ENCODE assay signal across 1 cellular context in the genomic region with DNA sequence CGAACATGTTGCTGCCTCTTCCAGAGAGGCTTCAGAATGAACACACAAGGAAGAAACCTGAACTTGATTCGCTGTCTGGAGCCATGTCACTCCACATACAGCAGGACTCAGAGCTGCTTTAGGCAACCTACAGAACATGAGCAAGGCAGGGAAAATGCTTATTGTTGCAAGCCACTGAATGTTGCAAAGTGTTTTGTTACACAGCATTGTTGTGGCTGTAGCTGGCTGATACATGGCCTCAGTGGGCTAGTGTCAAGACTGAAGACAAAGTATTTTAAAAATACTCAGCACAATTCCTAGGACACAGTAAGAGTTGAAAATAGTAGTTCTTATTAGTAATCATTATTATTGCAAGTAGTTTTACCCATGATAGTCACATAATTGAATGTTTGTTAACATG.
A peak's percentile ranks its signal among the peaks of the same experiment; 100 is the strongest.
TF ChIP-seq lines count a peak whose summit lies in the region.

No MANE protein-coding gene starts in this region.

TF ChIP-seq in HepG2, 621 proteins besides CTCF, POLR2A, EP300 and RAD21 (continued from another document):
- TF ChIP-seq AKNA (CRISPR knock-in tag; IDR thresholded peaks at IDR 0.05; ENCODE audit: borderline replicate concordance) (no peak), FOXO4 (CRISPR knock-in tag; conservative IDR thresholded peaks at IDR 0.05) (no peak), ZGPAT (CRISPR knock-in tag; IDR thresholded peaks at IDR 0.05) (no peak), ZNF576 (CRISPR knock-in tag; IDR thresholded peaks at IDR 0.05) (no peak), ZNF121 (CRISPR knock-in tag; IDR thresholded peaks at IDR 0.05) (no peak), ZNF674 (CRISPR knock-in tag; IDR thresholded peaks at IDR 0.05; ENCODE audit: low read depth) (no peak), BATF2 (CRISPR knock-in tag; IDR thresholded peaks at IDR 0.05) (no peak), ZC3H13 (CRISPR knock-in tag; IDR thresholded peaks at IDR 0.05) (no peak), ZSCAN25 (CRISPR knock-in tag; IDR thresholded peaks at IDR 0.05) (no peak), ZMYM3 (CRISPR knock-in tag; IDR thresholded peaks at IDR 0.05) (0 out of 2 replicates have a peak, but pooled peaks have one; percentile 25), GPN1 (CRISPR knock-in tag; IDR thresholded peaks at IDR 0.05; ENCODE audit: borderline replicate concordance) (no peak), ELF3 (CRISPR knock-in tag; IDR thresholded peaks at IDR 0.05) (no peak)
- TF ChIP-seq, protein P1, sequence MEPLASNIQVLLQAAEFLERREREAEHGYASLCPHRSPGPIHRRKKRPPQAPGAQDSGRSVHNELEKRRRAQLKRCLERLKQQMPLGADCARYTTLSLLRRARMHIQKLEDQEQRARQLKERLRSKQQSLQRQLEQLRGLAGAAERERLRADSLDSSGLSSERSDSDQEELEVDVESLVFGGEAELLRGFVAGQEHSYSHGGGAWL (CRISPR knock-in tag; IDR thresholded peaks at IDR 0.05) = no peak
- TF ChIP-seq, protein P2, sequence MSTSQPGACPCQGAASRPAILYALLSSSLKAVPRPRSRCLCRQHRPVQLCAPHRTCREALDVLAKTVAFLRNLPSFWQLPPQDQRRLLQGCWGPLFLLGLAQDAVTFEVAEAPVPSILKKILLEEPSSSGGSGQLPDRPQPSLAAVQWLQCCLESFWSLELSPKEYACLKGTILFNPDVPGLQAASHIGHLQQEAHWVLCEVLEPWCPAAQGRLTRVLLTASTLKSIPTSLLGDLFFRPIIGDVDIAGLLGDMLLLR (CRISPR knock-in tag; IDR thresholded peaks at IDR 0.05) = no peak
